Comparison of ENCODE assay signal across 7 cellular contexts in genomic region chr11:65870706-65871681, GRCh38. TPM values are rescaled to one million over a fixed set of nuclear protein-coding genes. Genes with fewer than 3 reads are reported as not detected.
DNase-seq lines count a peak whose midpoint lies in the region; ATAC-seq and TF ChIP-seq lines count a peak whose summit lies in the region.
"Had no signal": no experiment of that assay in that cellular context is flagged by ENCODE, and none has a peak within 500 bp of the region (broad histone marks: within the 10 kb centered on the region; RNA-seq: fewer than 3 reads in every experiment).

No MANE protein-coding gene starts in this region.

- H3K9me3 ChIP-seq in T-helper 17 cell (ENCODE audit: control insufficient read depth, low read length, poor library complexity, severe bottlenecking) (no peaks in the 10 kb centered on the region), mucosa of descending colon (no peaks in the 10 kb centered on the region)

- DNase-seq in COLO668 (lab: John Stamatoyannopoulos, UW; ENCODE audit: unreplicated experiment) = peak; percentile 78
- no peak for DNase-seq in T-helper 17 cell
- DNase-seq in mucosa of descending colon = peak in 2 of 3 donors; percentile 28 to 58
- DNase-seq in Calu3 = no peak
- DNase-seq: NCI-H1092 treated with DMSO at 0.1 percent for 48 hours had no signal

- CTCF ChIA-PET in Calu3 (lab: Charles Lee) = interaction anchor here (1.0 to 2.3 kb wide), 2 partner anchors 11 to 13 kb away, joined by 7 to 12 read pairs; partner anchors contain the start of gene MUS81

- TF ChIP-seq CTCF in mucosa of descending colon (IDR thresholded peaks at IDR 0.05) = no peak
- TF ChIP-seq CTCF in Calu3 (IDR thresholded peaks at IDR 0.05; ENCODE audit: unreplicated experiment) = no peak

- ATAC-seq in T-helper 17 cell (no peak), mucosa of descending colon (no peak), GM21447 (IDR thresholded peaks at IDR 0.05; ENCODE audit: unreplicated experiment) (no peak), HG03175 (IDR thresholded peaks at IDR 0.05; ENCODE audit: unreplicated experiment) (no peak)

- no peaks in the 10 kb centered on the region for H3K9me3 Mint-ChIP-seq in Calu3 (ENCODE audit: low read depth, unreplicated experiment)

- H3K36me3 ChIP-seq in mucosa of descending colon (ENCODE audit: low read depth) = peaks cover 4% of the 10 kb centered on the region

- BruUV-seq in Calu3 (replicated peaks; lab: Mats Ljungman, UMichigan) = no TSS peak

- peaks cover 10% of the 10 kb centered on the region for H3K4me1 ChIP-seq in mucosa of descending colon (ENCODE audit: low read depth)

- H3K27ac Mint-ChIP-seq in T-helper 17 cell (peak overlapping the region; percentile 37), Calu3 (ENCODE audit: unreplicated experiment) (no peak overlapping the region)

- H3K36me3 Mint-ChIP-seq in T-helper 17 cell (ENCODE audit: low read depth) (no peaks in the 10 kb centered on the region), Calu3 (ENCODE audit: insufficient read depth, unreplicated experiment) (peaks cover 35% of the 10 kb centered on the region)

- intact Hi-C loops in mucosa of descending colon (cut with DNase I, micrococcal nuclease) = no loop called here
- intact Hi-C loops in Calu3 (cut with micrococcal nuclease; ENCODE audit: unreplicated experiment) = no loop called here

- no peak overlapping the region for H3K4me3 ChIP-seq in mucosa of descending colon

- peak overlapping the region; percentile 55 for H3K4me3 Mint-ChIP-seq in T-helper 17 cell
- no peak overlapping the region for H3K4me3 Mint-ChIP-seq in Calu3 (ENCODE audit: low read depth, unreplicated experiment)

- H3K4me1 Mint-ChIP-seq in T-helper 17 cell (peaks cover 22% of the 10 kb centered on the region), Calu3 (ENCODE audit: low read depth, unreplicated experiment) (peaks cover 9% of the 10 kb centered on the region)

- H3K27me3 Mint-ChIP-seq in T-helper 17 cell (no peaks in the 10 kb centered on the region), Calu3 (ENCODE audit: unreplicated experiment) (peaks cover 29% of the 10 kb centered on the region)

RNA-seq across cellular contexts. Expression of gene EFEMP2, which starts 1.6 kb away (rescaled TPM):
- total RNA-seq in T-helper 17 cell = 1 to 10 TPM; 5.1 to 8.0 TPM
- total RNA-seq in mucosa of descending colon = 10 to 100 TPM; 11.7 to 67.0 (median 15.3) TPM
- total RNA-seq in Calu3 (2022) = 3.4 and 3.8 TPM in 2 replicates

RNA-seq across cellular contexts. Expression of gene CTSW, which starts 8.6 kb away (rescaled TPM):
- total RNA-seq in T-helper 17 cell (10 to 100 TPM; 19.7 to 52.7 TPM), mucosa of descending colon (1 to 10 TPM; 1.2 to 3.2 (median 2.8) TPM), Calu3 (2022) (not detected in 2 replicates)

RNA-seq across cellular contexts. Expression of gene MUS81, which starts 10.8 kb away (rescaled TPM):
- total RNA-seq in T-helper 17 cell (10 to 100 TPM; 44.9 to 55.0 TPM), mucosa of descending colon (10 to 100 TPM; 48.0 to 81.8 (median 58.7) TPM), Calu3 (2022) (50.8 and 67.6 TPM in 2 replicates)

RNA-seq across cellular contexts. Expression of gene CFL1, which starts 13.0 kb away (rescaled TPM):
- total RNA-seq in T-helper 17 cell (100 to 1,000 TPM; 642 to 738 TPM), mucosa of descending colon (1,000 to 10,000 TPM; 1,004 to 2,046 (median 1,725) TPM), Calu3 (2022) (955 and 963 TPM in 2 replicates)

RNA-seq across cellular contexts. Expression of gene FIBP, which starts 17.3 kb away (rescaled TPM):
- total RNA-seq in T-helper 17 cell (10 to 100 TPM; 27.7 to 30.4 TPM), mucosa of descending colon (10 to 100 TPM; 35.8 to 52.8 (median 47.0) TPM), Calu3 (2022) (75.8 and 79.2 TPM in 2 replicates)

Comparison
In these comparisons a context has a peak if more than half of its experiments do, and no peak if none do; other contexts are left out.
1. DNase-seq: peak in COLO668 (single experiment) and mucosa of descending colon (2 of 3); none in T-helper 17 cell (0 of 3) and Calu3 (single experiment).
2. RNA of gene CTSW, which starts 8.6 kb away (total RNA-seq): 19.7 to 52.7 TPM in T-helper 17 cell; 1.2 to 3.2 TPM in mucosa of descending colon and not detected in Calu3; every median in the first group is over 4 times any median in the second.